ENCODE assay signal across 11 cellular contexts in genomic region chr1:32195972-32196823, GRCh38. TPM values are rescaled to one million over a fixed set of nuclear protein-coding genes. Genes with fewer than 3 reads are reported as not detected.
A peak's percentile ranks its signal among the peaks of the same experiment; 100 is the strongest.
DNase-seq lines count a peak whose midpoint lies in the region; ATAC-seq and TF ChIP-seq lines count a peak whose summit lies in the region.
"Had no signal": no experiment of that assay in that cellular context is flagged by ENCODE, and none has a peak within 500 bp of the region (broad histone marks: within the 10 kb centered on the region; RNA-seq: fewer than 3 reads in every experiment).

No MANE protein-coding gene starts in this region.

- no peaks in the 10 kb centered on the region for H3K27me3 ChIP-seq in CD8-positive, alpha-beta memory T cell (ENCODE audit: insufficient read depth, low read length, poor library complexity, severe bottlenecking)
- no peaks in the 10 kb centered on the region for H3K27me3 ChIP-seq in KMS-11 (ENCODE audit: insufficient read depth, low read depth)
- no peaks in the 10 kb centered on the region for H3K27me3 ChIP-seq in naive thymus-derived CD4-positive, alpha-beta T cell (ENCODE audit: control insufficient read depth in 2 of 2, insufficient read depth in 2 of 2, low read length in 2 of 2)
- H3K27me3 ChIP-seq in right atrium auricular region = no peaks in the 10 kb centered on the region

- peaks cover 47 to 59% (median 53%) of the 10 kb centered on the region in 3 donors for H3K4me1 Mint-ChIP-seq in CD8-positive, alpha-beta memory T cell
- H3K4me1 Mint-ChIP-seq in naive thymus-derived CD4-positive, alpha-beta T cell = peaks cover 41 to 74% (median 52%) of the 10 kb centered on the region in 7 donors

- peak overlapping the region; percentile 23 for H3K4me3 ChIP-seq in CD8-positive, alpha-beta memory T cell (ENCODE audit: low read length)
- no peak overlapping the region for H3K4me3 ChIP-seq in KMS-11 (IDR thresholded peaks at IDR 0.05; ENCODE audit: insufficient read depth, low read depth, low read length)
- H3K4me3 ChIP-seq in naive thymus-derived CD4-positive, alpha-beta T cell (ENCODE audit: low read length) = no peak overlapping the region
- no peak overlapping the region for H3K4me3 ChIP-seq in right atrium auricular region

- H3K4me3 Mint-ChIP-seq in CD8-positive, alpha-beta memory T cell = peak overlapping the region; percentile 3 to 84 (median 64)
- H3K4me3 Mint-ChIP-seq in naive thymus-derived CD4-positive, alpha-beta T cell = peak overlapping the region in 9 of 10 donors; percentile 1 to 75 (median 55)

- no peak for ATAC-seq in naive thymus-derived CD4-positive, alpha-beta T cell

- peaks cover 37% of the 10 kb centered on the region for H3K36me3 ChIP-seq in CD8-positive, alpha-beta memory T cell (ENCODE audit: insufficient read depth, low read length)
- H3K36me3 ChIP-seq in KMS-11 (ENCODE audit: insufficient read depth) (peaks cover 11% of the 10 kb centered on the region; the same call in 1 of the 2 replicates), right atrium auricular region (peaks cover 63% of the 10 kb centered on the region)
- H3K36me3 ChIP-seq in naive thymus-derived CD4-positive, alpha-beta T cell (ENCODE audit: control insufficient read depth in 2 of 3, insufficient read depth in 3 of 3, low read length in 3 of 3) = peaks cover 10 to 47% (median 19%) of the 10 kb centered on the region in 3 experiments

- POLR2A ChIA-PET in CD8-positive, alpha-beta memory T cell (lab: Charles Lee) = interaction anchor here (1.1 to 1.5 kb wide), 2 partner anchors 16 to 17 kb away, joined by 3 to 4 read pairs; partner anchors contain the start of gene TXLNA
- POLR2A ChIA-PET in naive thymus-derived CD4-positive, alpha-beta T cell (lab: Charles Lee) = interaction anchor here (0.6 to 7.7 kb wide), 6 partner anchors 10 to 199 kb away, joined by 3 to 49 read pairs (median 6); partner anchors contain the start of genes BSDC1, IQCC, KPNA6 and TXLNA

- no peaks in the 10 kb centered on the region for H3K79me2 ChIP-seq in KMS-11 (ENCODE audit: insufficient read depth, low read depth)

- CTCF ChIA-PET in CD8-positive, alpha-beta memory T cell (lab: Charles Lee) = interaction anchor here (0.9 to 1.0 kb wide), 3 partner anchors 8 to 176 kb away, joined by 3 read pairs; no protein-coding TSS in a partner anchor
- CTCF ChIA-PET in naive thymus-derived CD4-positive, alpha-beta T cell (lab: Charles Lee) = interaction anchor here (0.6 kb wide), 1 partner anchor 172 kb away, joined by 9 read pairs; no protein-coding TSS in a partner anchor

- H4K20me1 ChIP-seq in KMS-11 (ENCODE audit: insufficient read depth) = no peaks in the 10 kb centered on the region

- no peak overlapping the region for H3K9ac ChIP-seq in KMS-11

- peak in 2 of 5 donors; percentile 24 to 43 for DNase-seq in CD8-positive, alpha-beta memory T cell
- peak in 2 of 9 donors; percentile 23 to 24 for DNase-seq in naive thymus-derived CD4-positive, alpha-beta T cell
- no peak for DNase-seq in right atrium auricular region (ENCODE audit: low spot score)
- DNase-seq in NCI-H524 (lab: John Stamatoyannopoulos, UW) = no peak
- DNase-seq in GF-D8 (lab: John Stamatoyannopoulos, UW) = no peak
- no peak for DNase-seq in nucleus accumbens (lab: John Stamatoyannopoulos, UW)
- DNase-seq: NCI-H526 treated with DMSO at 0.1 percent for 48 hours, small intestine had no signal

- peaks cover 22 to 65% (median 28%) of the 10 kb centered on the region in 3 donors for H3K36me3 Mint-ChIP-seq in CD8-positive, alpha-beta memory T cell
- H3K36me3 Mint-ChIP-seq in naive thymus-derived CD4-positive, alpha-beta T cell = peaks cover 22 to 45% (median 27%) of the 10 kb centered on the region in 5 donors

- no peak overlapping the region for H2AFZ ChIP-seq in KMS-11 (ENCODE audit: low read depth)

- intact Hi-C loops in naive thymus-derived CD4-positive, alpha-beta T cell (cut with micrococcal nuclease) = no loop called here

- H3K27me3 Mint-ChIP-seq in CD8-positive, alpha-beta memory T cell = peaks cover 0 to 2% of the 10 kb centered on the region in 2 donors
- no peaks in the 10 kb centered on the region for H3K27me3 Mint-ChIP-seq in naive thymus-derived CD4-positive, alpha-beta T cell

- peak overlapping the region in 7 of 8 donors; percentile 28 to 89 (median 78) for H3K27ac Mint-ChIP-seq in CD8-positive, alpha-beta memory T cell
- peak overlapping the region in 7 of 9 donors; percentile 15 to 87 (median 72) for H3K27ac Mint-ChIP-seq in naive thymus-derived CD4-positive, alpha-beta T cell

- H3K4me1 ChIP-seq in CD8-positive, alpha-beta memory T cell (ENCODE audit: insufficient read depth, low read length) = peaks cover 39% of the 10 kb centered on the region
- H3K4me1 ChIP-seq in KMS-11 (ENCODE audit: low read depth, poor library complexity, severe bottlenecking) = peaks cover 79% of the 10 kb centered on the region
- H3K4me1 ChIP-seq in naive thymus-derived CD4-positive, alpha-beta T cell (ENCODE audit: control insufficient read depth in 2 of 2, insufficient read depth in 2 of 2, low read length in 2 of 2) = peaks cover 24 to 31% of the 10 kb centered on the region in 2 donors
- H3K4me1 ChIP-seq in right atrium auricular region = peaks cover 0 to 25% of the 10 kb centered on the region in 2 donors

- TF ChIP-seq CTCF in KMS-11 (conservative IDR thresholded peaks at IDR 0.05; ENCODE audit: low read depth, low read length) (no peak), right atrium auricular region (IDR thresholded peaks at IDR 0.05) (no peak)

- H3K9me3 ChIP-seq in CD8-positive, alpha-beta memory T cell (ENCODE audit: low read length) = no peaks in the 10 kb centered on the region
- H3K9me3 ChIP-seq in naive thymus-derived CD4-positive, alpha-beta T cell (ENCODE audit: control insufficient read depth in 2 of 3, low read length in 3 of 3) = no peaks in the 10 kb centered on the region
- no peaks in the 10 kb centered on the region for H3K9me3 ChIP-seq in right atrium auricular region

- no peak overlapping the region for H3K27ac ChIP-seq in CD8-positive, alpha-beta memory T cell (ENCODE audit: low read depth, low read length)
- no peak overlapping the region for H3K27ac ChIP-seq in KMS-11
- peak overlapping the region; percentile 73 for H3K27ac ChIP-seq in angular gyrus (ENCODE audit: low read depth, low read length)
- no peak overlapping the region for H3K27ac ChIP-seq in naive thymus-derived CD4-positive, alpha-beta T cell (ENCODE audit: low read depth, low read length)
- H3K27ac ChIP-seq in right atrium auricular region = no peak overlapping the region

- H3K4me2 ChIP-seq in KMS-11 = peak overlapping the region; percentile 60; the same call in 1 of the 2 replicates

- no peaks in the 10 kb centered on the region for H3K9me3 Mint-ChIP-seq in CD8-positive, alpha-beta memory T cell
- no peaks in the 10 kb centered on the region for H3K9me3 Mint-ChIP-seq in naive thymus-derived CD4-positive, alpha-beta T cell

RNA-seq across cellular contexts. Expression of gene CCDC28B, which starts 4.2 kb away (rescaled TPM):
- 10 to 100 TPM; 20.6 to 21.0 TPM for total RNA-seq in CD8-positive, alpha-beta memory T cell
- 14.7 TPM for polyA plus RNA-seq in CD8-positive, alpha-beta memory T cell
- total RNA-seq in naive thymus-derived CD4-positive, alpha-beta T cell = 10 to 100 TPM in 1 of 5 experiments, 1 to 10 TPM in 4; 6.2 to 39.0 (median 8.7) TPM
- 10 to 100 TPM; 11.7 to 16.1 TPM for polyA plus RNA-seq in naive thymus-derived CD4-positive, alpha-beta T cell
- 10 to 100 TPM in 1 of 2 donors, 1 to 10 TPM in 1; 9.5 to 11.2 TPM for total RNA-seq in right atrium auricular region

RNA-seq across cellular contexts. Expression of gene IQCC, which starts 9.3 kb away (rescaled TPM):
- total RNA-seq in CD8-positive, alpha-beta memory T cell = 1 to 10 TPM; 5.6 to 5.7 TPM
- 1.6 TPM for polyA plus RNA-seq in CD8-positive, alpha-beta memory T cell
- 1 to 10 TPM; 2.3 to 4.6 (median 2.5) TPM for total RNA-seq in naive thymus-derived CD4-positive, alpha-beta T cell
- 1 to 10 TPM; 1.8 to 3.0 TPM for polyA plus RNA-seq in naive thymus-derived CD4-positive, alpha-beta T cell
- 1 to 10 TPM in 1 of 2 donors, under 1 TPM in 1; 0.48 to 1.3 TPM for total RNA-seq in right atrium auricular region

RNA-seq across cellular contexts. Expression of gene DCDC2B, which starts 12.7 kb away (rescaled TPM):
- total RNA-seq in CD8-positive, alpha-beta memory T cell = under 1 TPM in 1 of 2 experiments, not detected in 1; 0.11 TPM
- 0.13 TPM for polyA plus RNA-seq in CD8-positive, alpha-beta memory T cell
- total RNA-seq in naive thymus-derived CD4-positive, alpha-beta T cell = not detected
- under 1 TPM in 1 of 2 donors, not detected in 1; 0.25 TPM for polyA plus RNA-seq in naive thymus-derived CD4-positive, alpha-beta T cell
- not detected for total RNA-seq in right atrium auricular region
- total RNA-seq: SK-MEL-5 had no signal
- polyA plus RNA-seq: small intestine had no signal

RNA-seq across cellular contexts. Expression of gene TXLNA, which starts 16.7 kb away (rescaled TPM):
- total RNA-seq in CD8-positive, alpha-beta memory T cell = 10 to 100 TPM; 99.0 to 99.9 TPM
- polyA plus RNA-seq in CD8-positive, alpha-beta memory T cell = 31.2 TPM
- total RNA-seq in naive thymus-derived CD4-positive, alpha-beta T cell = 10 to 100 TPM; 16.7 to 83.3 (median 36.3) TPM
- 10 to 100 TPM; 20.4 to 31.4 TPM for polyA plus RNA-seq in naive thymus-derived CD4-positive, alpha-beta T cell
- total RNA-seq in right atrium auricular region = 10 to 100 TPM; 16.1 to 29.4 TPM

RNA-seq across cellular contexts. Expression of gene TMEM234, which starts 26.0 kb away (rescaled TPM):
- total RNA-seq in CD8-positive, alpha-beta memory T cell = 10 to 100 TPM; 10.9 to 12.2 TPM
- 6.5 TPM for polyA plus RNA-seq in CD8-positive, alpha-beta memory T cell
- total RNA-seq in naive thymus-derived CD4-positive, alpha-beta T cell = 10 to 100 TPM; 15.9 to 29.6 (median 21.4) TPM
- polyA plus RNA-seq in naive thymus-derived CD4-positive, alpha-beta T cell = 1 to 10 TPM; 5.9 to 6.1 TPM
- total RNA-seq in right atrium auricular region = 1 to 10 TPM; 8.1 to 8.9 TPM
